29 cellular contexts compared by ENCODE assay signal in the genomic region with DNA sequence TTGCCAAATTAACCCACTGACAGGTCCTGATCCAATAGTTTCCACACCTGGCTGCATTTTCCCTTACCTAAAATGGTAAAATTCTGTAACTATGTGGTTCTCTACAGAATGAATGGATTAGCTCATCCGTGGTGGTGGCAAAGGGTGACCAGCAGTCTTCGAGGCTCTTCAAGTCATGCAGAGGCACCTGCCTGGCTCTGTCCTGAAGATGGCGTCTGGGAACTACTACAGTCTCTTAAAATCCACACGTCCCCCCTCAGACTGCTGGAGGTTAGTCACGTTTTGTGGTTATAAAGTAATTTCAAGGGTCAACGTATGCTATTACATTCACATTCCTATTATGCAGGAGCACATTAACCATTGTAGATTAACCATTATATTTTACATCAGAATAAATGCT.
"Had no signal": no experiment of that assay in that cellular context is flagged by ENCODE, and none has a peak within 500 bp of the region (broad histone marks: within the 10 kb centered on the region; RNA-seq: fewer than 3 reads in every experiment).

No MANE protein-coding gene starts in this region.

- H3K4me3 Mint-ChIP-seq: activated CD4-positive, alpha-beta memory T cell treated with anti-CD3 and anti-CD28 coated beads for 36 hours; activated CD4-positive, alpha-beta T cell treated with anti-CD3 and anti-CD28 coated beads, Interleukin-2, amount 10 ng/mL, durations not matched to agents 24 days and 14 days; activated naive CD8-positive, alpha-beta T cell treated with anti-CD3 and anti-CD28 coated beads, Interleukin-2, amount 50 U/mL, for 24 hours; activated T-cell treated with anti-CD3 and anti-CD28 coated beads, Interleukin-2, amount 50 U/mL, for 24 hours; activated T-helper 17 cell treated with anti-CD3 and anti-CD28 coated beads, Interleukin-2, amount 50 U/mL, for 72 hours; mesothelial cell of epicardium; naive B cell had no signal

- H3K36me3 ChIP-seq: breast epithelium, gastrocnemius medialis, ovary, right lobe of liver, transverse colon had no signal

- H3K9me3 ChIP-seq: gastrocnemius medialis, ovary, right lobe of liver, testis, transverse colon had no signal

- H3K9me3 Mint-ChIP-seq: activated CD4-positive, alpha-beta memory T cell treated with anti-CD3 and anti-CD28 coated beads for 36 hours; activated CD4-positive, alpha-beta T cell treated with anti-CD3 and anti-CD28 coated beads, Interleukin-2, amount 10 ng/mL, durations not matched to agents 24 days and 14 days; activated T-cell treated with anti-CD3 and anti-CD28 coated beads, Interleukin-2, amount 50 U/mL, for 24 hours; activated T-helper 17 cell treated with anti-CD3 and anti-CD28 coated beads, Interleukin-2, amount 50 U/mL, for 72 hours had no signal

- DNase-seq: activated CD4-positive, alpha-beta memory T cell treated with anti-CD3 and anti-CD28 coated beads for 36 hours; activated CD4-positive, alpha-beta T cell treated with anti-CD3 and anti-CD28 coated beads, Interleukin-2, amount 10 ng/mL, durations not matched to agents 24 days and 14 days; activated CD4-positive, CD25-positive, alpha-beta regulatory T cell treated with anti-CD3 and anti-CD28 coated beads, Interleukin-2, amount 50 U/mL, for 72 hours; activated CD8-positive, alpha-beta memory T cell treated with anti-CD3 and anti-CD28 coated beads, Interleukin-2, amount 50 U/mL, for 48 hours; activated gamma-delta T cell treated with Interleukin-2 at 50 U/mL for 16 hours; activated naive CD4-positive, alpha-beta T cell treated with anti-CD3 and anti-CD28 coated beads, Interleukin-2, amount 50 U/mL, for 16 hours; activated naive CD8-positive, alpha-beta T cell treated with anti-CD3 and anti-CD28 coated beads, Interleukin-2, amount 50 U/mL, for 24 hours; activated T-cell treated with anti-CD3 and anti-CD28 coated beads, Interleukin-2, amount 50 U/mL, for 24 hours; central memory CD4-positive, alpha-beta T cell; gastrocnemius medialis; glutamatergic neuron; left cardiac atrium; mammary epithelial cell; naive B cell; ovary; right lobe of liver; stimulated activated CD4-positive, alpha-beta T cell treated with anti-CD3 and anti-CD28 coated beads, Interleukin-2, amount 100 ng/mL, for 48 hours; stimulated activated naive CD4-positive, alpha-beta T cell treated with Interleukin-2 at 50 U/mL for 16 hours; T-helper 9 cell; testis; transverse colon had no signal

- ATAC-seq: activated naive CD8-positive, alpha-beta T cell treated with anti-CD3 and anti-CD28 coated beads, Interleukin-2, amount 50 U/mL, for 24 hours; activated T-helper 17 cell treated with anti-CD3 and anti-CD28 coated beads, Interleukin-2, amount 50 U/mL, for 72 hours; gastrocnemius medialis; left cardiac atrium; right lobe of liver had no signal

- H3K4me1 ChIP-seq: breast epithelium, gastrocnemius medialis, right lobe of liver, testis, transverse colon had no signal

- H3K27ac Mint-ChIP-seq: activated CD4-positive, alpha-beta memory T cell treated with anti-CD3 and anti-CD28 coated beads for 36 hours; activated CD4-positive, alpha-beta T cell treated with anti-CD3 and anti-CD28 coated beads, Interleukin-2, amount 10 ng/mL, durations not matched to agents 24 days and 14 days; activated naive CD8-positive, alpha-beta T cell treated with anti-CD3 and anti-CD28 coated beads, Interleukin-2, amount 50 U/mL, for 24 hours; activated T-cell treated with anti-CD3 and anti-CD28 coated beads, Interleukin-2, amount 50 U/mL, for 24 hours; activated T-helper 17 cell treated with anti-CD3 and anti-CD28 coated beads, Interleukin-2, amount 50 U/mL, for 72 hours; mesothelial cell of epicardium; naive B cell; progenitor cell of endocrine pancreas had no signal

- FAIRE-seq: endometrium, keratinocyte, TTC549 had no signal

- H3K27me3 Mint-ChIP-seq: activated CD4-positive, alpha-beta T cell treated with anti-CD3 and anti-CD28 coated beads, Interleukin-2, amount 10 ng/mL, durations not matched to agents 24 days and 14 days had no signal

- H3K4me3 ChIP-seq: breast epithelium, gastrocnemius medialis, ovary, right lobe of liver, testis, transverse colon had no signal

- H3K27ac ChIP-seq: breast epithelium, gastrocnemius medialis, ovary, right lobe of liver, testis, transverse colon, VCaP had no signal

- H3K36me3 Mint-ChIP-seq: activated CD4-positive, alpha-beta memory T cell treated with anti-CD3 and anti-CD28 coated beads for 36 hours; mesothelial cell of epicardium; naive B cell had no signal

- H3K4me1 Mint-ChIP-seq: activated CD4-positive, alpha-beta T cell treated with anti-CD3 and anti-CD28 coated beads, Interleukin-2, amount 10 ng/mL, durations not matched to agents 24 days and 14 days; activated naive CD8-positive, alpha-beta T cell treated with anti-CD3 and anti-CD28 coated beads, Interleukin-2, amount 50 U/mL, for 24 hours; activated T-helper 17 cell treated with anti-CD3 and anti-CD28 coated beads, Interleukin-2, amount 50 U/mL, for 72 hours; mesothelial cell of epicardium; naive B cell had no signal

- H3K27me3 ChIP-seq: gastrocnemius medialis, ovary, right lobe of liver, testis, transverse colon had no signal
